13 cellular contexts compared by ENCODE assay signal in genomic region chr20:36819662-36820061, GRCh38. TPM values are rescaled to one million over a fixed set of nuclear protein-coding genes. Genes with fewer than 3 reads are reported as not detected.
DNase-seq lines count a peak whose midpoint lies in the region; ATAC-seq, FAIRE-seq and TF ChIP-seq lines count a peak whose summit lies in the region.
"Had no signal": no experiment of that assay in that cellular context is flagged by ENCODE, and none has a peak within 500 bp of the region (broad histone marks: within the 10 kb centered on the region; RNA-seq: fewer than 3 reads in every experiment).

No MANE protein-coding gene starts in this region.

- H3K79me2 ChIP-seq in MM.1S (ENCODE audit: low read length) (no peaks in the 10 kb centered on the region), astrocyte (ENCODE audit: insufficient read depth, low read length) (peaks cover 10% of the 10 kb centered on the region)

- intact Hi-C loops in mucosa of descending colon (cut with DNase I, micrococcal nuclease): no loop called here

- peak overlapping the region; percentile 55 for H3K27ac ChIP-seq in C4-2B
- H3K27ac ChIP-seq in MM.1S (ENCODE audit: low read length): peak overlapping the region; percentile 36; the same call in 1 of the 2 replicates
- no peak overlapping the region for H3K27ac ChIP-seq in astrocyte (ENCODE audit: low read depth, low read length)
- H3K27ac ChIP-seq in muscle layer of duodenum (ENCODE audit: low read length): peak overlapping the region; percentile 0
- H3K27ac ChIP-seq: BLaER1, psoas muscle had no signal

- H3F3A ChIP-seq in MM.1S (ENCODE audit: insufficient read depth, low read length): 0 out of 2 replicates have a peak, but pooled peaks cover 9% of the 10 kb centered on the region

- H3K4me3 ChIP-seq in MM.1S (ENCODE audit: low read length) (no peak overlapping the region), astrocyte (ENCODE audit: insufficient read depth, low read depth, low read length) (no peak overlapping the region), muscle layer of duodenum (ENCODE audit: low read depth in 1 of 2, low read length in 2 of 2) (no peak overlapping the region), mucosa of descending colon (no peak overlapping the region)
- H3K4me3 ChIP-seq: BLaER1, psoas muscle had no signal

- H3K9ac ChIP-seq in MM.1S (ENCODE audit: low read length) (no peak overlapping the region), astrocyte (ENCODE audit: low read length) (no peak overlapping the region)
- H3K9ac ChIP-seq: BLaER1 had no signal

- H3K4me2 ChIP-seq in MM.1S (ENCODE audit: low read depth, low read length) (peak overlapping the region; percentile 44), astrocyte (ENCODE audit: low read length) (no peak overlapping the region)
- H3K4me2 ChIP-seq: BLaER1 had no signal

- H2AFZ ChIP-seq in MM.1S (ENCODE audit: low read length) (peak overlapping the region; percentile 24; the same call in 1 of the 2 replicates), astrocyte (ENCODE audit: low read depth, low read length) (no peak overlapping the region)

- H3K9me2 ChIP-seq in MM.1S (replicated peaks; ENCODE audit: insufficient read depth, low read length): no peaks in the 10 kb centered on the region

- H3K27me3 ChIP-seq in MM.1S (replicated peaks; ENCODE audit: insufficient read depth, low read length) (no peaks in the 10 kb centered on the region), astrocyte (ENCODE audit: insufficient read depth, low read length) (no peaks in the 10 kb centered on the region), muscle layer of duodenum (ENCODE audit: low read depth, low read length) (no peaks in the 10 kb centered on the region)
- H3K27me3 ChIP-seq: BLaER1 had no signal

- peaks cover 25% of the 10 kb centered on the region for H3K36me3 Mint-ChIP-seq in astrocyte (ENCODE audit: low read depth, unreplicated experiment)

- H3K27me3 Mint-ChIP-seq in astrocyte (ENCODE audit: low read depth, unreplicated experiment): no peaks in the 10 kb centered on the region

- no peaks in the 10 kb centered on the region for H4K20me1 ChIP-seq in MM.1S (ENCODE audit: insufficient read depth, low read length)
- H4K20me1 ChIP-seq in astrocyte (ENCODE audit: insufficient read depth, low read length): peaks cover 18% of the 10 kb centered on the region

- H3K9me3 Mint-ChIP-seq in astrocyte (ENCODE audit: unreplicated experiment): no peaks in the 10 kb centered on the region

- H3K4me1 ChIP-seq in MM.1S (ENCODE audit: low read length) (peaks cover 20% of the 10 kb centered on the region), astrocyte (ENCODE audit: insufficient read depth, low read length) (peaks cover 5% of the 10 kb centered on the region), muscle layer of duodenum (ENCODE audit: control insufficient read depth in 1 of 2, insufficient read depth in 2 of 2, low read length in 2 of 2) (peaks cover 0 to 30% of the 10 kb centered on the region in 2 donors), mucosa of descending colon (ENCODE audit: low read depth) (no peaks in the 10 kb centered on the region)
- H3K4me1 ChIP-seq: BLaER1 had no signal

- H3K9me3 ChIP-seq in MM.1S (replicated peaks; ENCODE audit: insufficient read depth, low read length) (no peaks in the 10 kb centered on the region), astrocyte (ENCODE audit: insufficient read depth, low read depth, low read length) (no peaks in the 10 kb centered on the region), muscle layer of duodenum (ENCODE audit: control insufficient read depth in 1 of 2, low read length in 2 of 2) (no peaks in the 10 kb centered on the region), mucosa of descending colon (no peaks in the 10 kb centered on the region)
- H3K9me3 ChIP-seq: BLaER1, psoas muscle had no signal

- no peaks in the 10 kb centered on the region for H3K4me1 Mint-ChIP-seq in astrocyte (ENCODE audit: low read depth, unreplicated experiment)

- FAIRE-seq in astrocyte (lab: Jason Lieb, UNC): no peak
- FAIRE-seq: islet of Langerhans had no signal

- ATAC-seq in mucosa of descending colon: no peak
- ATAC-seq: psoas muscle had no signal

- H3K27ac Mint-ChIP-seq in astrocyte (ENCODE audit: unreplicated experiment): no peak overlapping the region

- H3K36me3 ChIP-seq in MM.1S (replicated peaks; ENCODE audit: insufficient read depth, low read length): no peaks in the 10 kb centered on the region
- H3K36me3 ChIP-seq in astrocyte (ENCODE audit: insufficient read depth, low read length): peaks cover 5% of the 10 kb centered on the region
- peaks cover 18 to 20% of the 10 kb centered on the region in 2 donors for H3K36me3 ChIP-seq in muscle layer of duodenum (ENCODE audit: control insufficient read depth in 1 of 2, insufficient read depth in 2 of 2, low read length in 2 of 2)
- H3K36me3 ChIP-seq in mucosa of descending colon (ENCODE audit: low read depth): no peaks in the 10 kb centered on the region

- H3K4me3 Mint-ChIP-seq in astrocyte (ENCODE audit: unreplicated experiment): peak overlapping the region; percentile 35

- TF ChIP-seq CTCF in C4-2B (conservative IDR thresholded peaks at IDR 0.05): no peak
- TF ChIP-seq CTCF in MM.1S (IDR thresholded peaks at IDR 0.05; ENCODE audit: low read length): no peak
- TF ChIP-seq CTCF in astrocyte (IDR thresholded peaks at IDR 0.05; ENCODE audit: insufficient read depth, low read depth, low read length): no peak
- no peak for TF ChIP-seq CTCF in mucosa of descending colon (IDR thresholded peaks at IDR 0.05)

- DNase-seq in MM.1S (peak; percentile 49), astrocyte (ENCODE audit: low read depth) (no peak), mucosa of descending colon (no peak), OCI-M2 (lab: John Stamatoyannopoulos, UW; ENCODE audit: unreplicated experiment) (no peak), activated T-cell treated with anti-CD3 and anti-CD28 coated beads for 4 hours (no peak)
- no peak for DNase-seq in stimulated activated CD4-positive, alpha-beta T cell treated with anti-CD3 and anti-CD28 coated beads, Interleukin-15, amount 100 ng/mL, for 24 hours
- DNase-seq: activated CD8-positive, alpha-beta memory T cell treated with anti-CD3 and anti-CD28 coated beads for 24 hours; NCI-H2227 treated with DMSO at 0.1 percent for 48 hours; psoas muscle had no signal

RNA-seq across cellular contexts. Expression of gene DSN1, which starts 46.1 kb away (rescaled TPM):
- total RNA-seq in astrocyte: 5.8 and 6.1 TPM in 2 replicates
- 10 to 100 TPM in 1 of 3 donors, 1 to 10 TPM in 2; 7.8 to 11.3 (median 7.9) TPM for total RNA-seq in mucosa of descending colon

RNA-seq across cellular contexts. Expression of gene TLDC2, which starts 56.3 kb away (rescaled TPM):
- total RNA-seq in astrocyte (not detected in 2 replicates), mucosa of descending colon (10 to 100 TPM; 11.6 to 35.0 (median 30.0) TPM)

Comparison
In these comparisons a context has a peak if more than half of its experiments do, and no peak if none do; other contexts are left out.
1. RNA of gene TLDC2, which starts 56.3 kb away (total RNA-seq): 11.6 to 35.0 TPM in mucosa of descending colon; not detected in astrocyte; every median in the first group is over 10 times any median in the second.